ENCODE assay signal across 8 cellular contexts in genomic region chr22:30195245-30196140, GRCh38. TPM values are rescaled to one million over a fixed set of nuclear protein-coding genes. Genes with fewer than 3 reads are reported as not detected.
DNase-seq lines count a peak whose midpoint lies in the region; ATAC-seq, FAIRE-seq and TF ChIP-seq lines count a peak whose summit lies in the region.

No MANE protein-coding gene starts in this region.

- no peak for DNase-seq in A549 (ENCODE audit: low read depth in 1 of 2, low spot score in 1 of 2)
- DNase-seq in KBM-7, result peak; percentile 24
- no peak for DNase-seq in ascending aorta (ENCODE audit: low spot score in 2 of 2)
- peak; percentile 11 to 52 for DNase-seq in lung microvascular endothelial cell (ENCODE audit: low read depth in 2 of 2)
- DNase-seq in NCI-H510A (lab: John Stamatoyannopoulos, UW), result no peak
- DNase-seq in Karpas-422, result no peak
- no peak for DNase-seq in LoVo (ENCODE audit: low spot score)
- no peak for DNase-seq in mesenteric fat pad (ENCODE audit: low spot score)

- H3K27me3 ChIP-seq in ascending aorta, result no peaks in the 10 kb centered on the region
- no peaks in the 10 kb centered on the region for H3K27me3 ChIP-seq in Karpas-422 (ENCODE audit: low read length)

- in situ Hi-C loops in KBM-7 (cut with MboI; ENCODE audit: low pct_unique_long_range_greater_than_20kb, low sequenced_read_pairs), result no loop called here

- no peak overlapping the region for H3K9ac ChIP-seq in Karpas-422 (ENCODE audit: low read length)

- ATAC-seq in A549, result no peak

- H3K4me2 ChIP-seq in A549, result peak overlapping the region; percentile 62
- H3K4me2 ChIP-seq in Karpas-422 (ENCODE audit: low read depth, low read length, poor library complexity, severe bottlenecking), result no peak overlapping the region

- H3K9me3 ChIP-seq in A549 (peaks cover 9% of the 10 kb centered on the region; the same call in 2 of the 3 replicates), ascending aorta (no peaks in the 10 kb centered on the region), Karpas-422 (ENCODE audit: low read length) (no peaks in the 10 kb centered on the region)

- no peaks in the 10 kb centered on the region for H3K9me2 ChIP-seq in Karpas-422 (replicated peaks; ENCODE audit: insufficient read depth, low read length)

- POLR2A ChIA-PET in A549 (lab: Yijun Ruan, JAX), result interaction anchor here (0.7 to 2.7 kb wide), 8 partner anchors 11 to 192 kb away, joined by 4 to 47 read pairs (median 7); partner anchors contain the start of gene RNF215

- no peak overlapping the region; the same call in 2 of the 3 replicates for H3K4me3 ChIP-seq in A549
- peak overlapping the region in 1 of 2 donors; percentile 47 for H3K4me3 ChIP-seq in ascending aorta
- no peak overlapping the region for H3K4me3 ChIP-seq in Karpas-422 (ENCODE audit: low read length)

- no peak for TF ChIP-seq CTCF in A549 (IDR thresholded peaks at IDR 0.05)
- TF ChIP-seq CTCF in ascending aorta (IDR thresholded peaks at IDR 0.05), result no peak

- peaks cover 79% of the 10 kb centered on the region for H3K4me1 ChIP-seq in A549
- peaks cover 14 to 17% of the 10 kb centered on the region in 2 donors for H3K4me1 ChIP-seq in ascending aorta
- H3K4me1 ChIP-seq in Karpas-422 (ENCODE audit: low read length), result no peaks in the 10 kb centered on the region

- intact Hi-C loops in ascending aorta (cut with DNase I), result no loop called here

- FAIRE-seq in A549 (lab: Jason Lieb, UNC), result peak; percentile 78

- peak overlapping the region; percentile 95 to 100 for H3K27ac ChIP-seq in A549
- peak overlapping the region; percentile 75 to 85 for H3K27ac ChIP-seq in ascending aorta
- H3K27ac ChIP-seq in Karpas-422 (ENCODE audit: low read length), result no peak overlapping the region

- 11% methylated on average over 5 of the region's 5 CpGs for WGBS in A549 (ENCODE audit: missing lambda C conversion rate)

- TF ChIP-seq EP300 in A549 (IDR thresholded peaks at IDR 0.05), result no peak

- H3K36me3 ChIP-seq in ascending aorta (no peaks in the 10 kb centered on the region), Karpas-422 (ENCODE audit: insufficient read depth, low read length) (no peaks in the 10 kb centered on the region)

- no peaks in the 10 kb centered on the region for H4K20me1 ChIP-seq in Karpas-422 (ENCODE audit: insufficient read depth, low read depth, low read length)

- 0 out of 5 replicates have a peak, but pooled peaks of 1 of the 2 experiments have one; percentile 9 for TF ChIP-seq RAD21 in A549 (conservative IDR thresholded peaks at IDR 0.05 in 1 of 2, IDR thresholded peaks at IDR 0.05 in 1 of 2)

- CTCF ChIA-PET in A549 (lab: Yijun Ruan, JAX), result interaction anchor here (1.1 to 2.0 kb wide), 7 partner anchors 9 to 93 kb away, joined by 3 to 8 read pairs (median 4); no protein-coding TSS in a partner anchor

- TF ChIP-seq POLR2A in A549 (IDR thresholded peaks at IDR 0.05; ENCODE audit: low read length), result no peak

- H3K79me2 ChIP-seq in Karpas-422 (ENCODE audit: low read length), result no peaks in the 10 kb centered on the region

- H2AFZ ChIP-seq in Karpas-422 (ENCODE audit: low read length), result no peak overlapping the region

TF ChIP-seq in A549, 52 proteins besides CTCF, POLR2A, EP300 and RAD21 (continues in another document):
- TF ChIP-seq KDM1A (IDR thresholded peaks at IDR 0.05; ENCODE audit: low read depth) (no peak), EHMT2 (IDR thresholded peaks at IDR 0.05; ENCODE audit: low read depth) (no peak), TFCP2L1 (CRISPR knock-in tag; IDR thresholded peaks at IDR 0.05) (no peak; the same call in none of the 2 replicates), CEBPB (IDR thresholded peaks at IDR 0.05) (no peak; a peak in 1 of 4 replicates), ZSCAN20 (CRISPR knock-in tag; IDR thresholded peaks at IDR 0.05) (peak; percentile 89), REST (IDR thresholded peaks at IDR 0.05) (no peak), FOSB (CRISPR knock-in tag; IDR thresholded peaks at IDR 0.05) (peak; percentile 95), RARB (CRISPR knock-in tag; IDR thresholded peaks at IDR 0.05) (peak; percentile 21), ZNF302 (CRISPR knock-in tag; IDR thresholded peaks at IDR 0.05) (peak; percentile 91; the same call in 1 of the 2 replicates), CBX8 (IDR thresholded peaks at IDR 0.05) (no peak), HES2 (IDR thresholded peaks at IDR 0.05) (no peak), POLR2AphosphoS2 (conservative IDR thresholded peaks at IDR 0.05; ENCODE audit: low read length) (no peak), MAZ (IDR thresholded peaks at IDR 0.05; ENCODE audit: borderline replicate concordance, low read depth, low read length) (no peak), USF2 (IDR thresholded peaks at IDR 0.05) (no peak), E2F6 (IDR thresholded peaks at IDR 0.05; ENCODE audit: borderline replicate concordance, low read depth) (no peak; the same call in 1 of the 2 replicates), ATOH8 (CRISPR knock-in tag; IDR thresholded peaks at IDR 0.05; ENCODE audit: low read depth) (peak; percentile 86; the same call in 1 of the 2 replicates), HOXB13 (CRISPR knock-in tag; IDR thresholded peaks at IDR 0.05; ENCODE audit: low read depth) (peak; percentile 94), NPAS2 (CRISPR knock-in tag; IDR thresholded peaks at IDR 0.05; ENCODE audit: borderline replicate concordance) (peak; percentile 33), FOXS1 (CRISPR knock-in tag; IDR thresholded peaks at IDR 0.05) (peak; percentile 85), HEYL (CRISPR knock-in tag; IDR thresholded peaks at IDR 0.05) (peak; percentile 70), MAFK (IDR thresholded peaks at IDR 0.05; ENCODE audit: partially characterized antibody) (no peak), HOXB5 (CRISPR knock-in tag; IDR thresholded peaks at IDR 0.05) (peak; percentile 72), EHF (CRISPR knock-in tag; IDR thresholded peaks at IDR 0.05) (peak; percentile 97), TP53 (CRISPR knock-in tag; IDR thresholded peaks at IDR 0.05) (peak; percentile 94; the same call in 1 of the 2 replicates), HOXA7 (CRISPR knock-in tag; IDR thresholded peaks at IDR 0.05) (peak; percentile 96), HDAC2 (IDR thresholded peaks at IDR 0.05) (no peak)

RNA-seq across cellular contexts. Expression of gene LIF, which starts 51.1 kb away (rescaled TPM):
- polyA plus RNA-seq in A549 (2011; rRNA removed), result 54.5 and 64.7 TPM in 2 replicates
- 53.0 and 70.6 TPM in 2 replicates for polyA plus RNA-seq in A549 (2012; cell fraction: cytosol; rRNA removed)
- polyA plus RNA-seq in A549 (2012; cell fraction: nucleus; rRNA removed), result 279 and 384 TPM in 2 replicates
- polyA plus RNA-seq in A549 (2017; fragmentation: RNase III; extraction: RNeasy Plus Mini Kit Qiagen cat#74134 plus additional on column Dnase treatment), result 40.7 to 49.3 TPM (median 44.3 TPM) in 3 replicates
- polyA minus RNA-seq in A549 (2011; rRNA and poly(A)+ RNA removed), result 62.7 and 126 TPM in 2 replicates
- total RNA-seq in ascending aorta, result not detected
- total RNA-seq in lung microvascular endothelial cell, result 0.20 and 0.22 TPM in 2 replicates
- not detected in 2 replicates for total RNA-seq in Karpas-422 (2014; rRNA removed; shearing (Covaris generic); ENCODE audit: low replicate concordance)
- total RNA-seq in mesenteric fat pad, result 34.8 TPM

Comparison
In these comparisons a context has a peak if more than half of its experiments do, and no peak if none do; other contexts are left out.
1. DNase-seq: peak in KBM-7 (single experiment) and lung microvascular endothelial cell (2 of 2); none in A549 (0 of 2), ascending aorta (0 of 2), NCI-H510A (single experiment), Karpas-422 (single experiment), LoVo (single experiment) and mesenteric fat pad (single experiment).
2. RNA of gene LIF, which starts 51.1 kb away (total RNA-seq): 34.8 TPM in mesenteric fat pad (single experiment); 0.20 to 0.22 TPM in lung microvascular endothelial cell, not detected in ascending aorta (single experiment) and not detected in Karpas-422; every median in the first group is over 10 times any median in the second.